Comparison of ENCODE assay signal across 8 cellular contexts in the genomic region with DNA sequence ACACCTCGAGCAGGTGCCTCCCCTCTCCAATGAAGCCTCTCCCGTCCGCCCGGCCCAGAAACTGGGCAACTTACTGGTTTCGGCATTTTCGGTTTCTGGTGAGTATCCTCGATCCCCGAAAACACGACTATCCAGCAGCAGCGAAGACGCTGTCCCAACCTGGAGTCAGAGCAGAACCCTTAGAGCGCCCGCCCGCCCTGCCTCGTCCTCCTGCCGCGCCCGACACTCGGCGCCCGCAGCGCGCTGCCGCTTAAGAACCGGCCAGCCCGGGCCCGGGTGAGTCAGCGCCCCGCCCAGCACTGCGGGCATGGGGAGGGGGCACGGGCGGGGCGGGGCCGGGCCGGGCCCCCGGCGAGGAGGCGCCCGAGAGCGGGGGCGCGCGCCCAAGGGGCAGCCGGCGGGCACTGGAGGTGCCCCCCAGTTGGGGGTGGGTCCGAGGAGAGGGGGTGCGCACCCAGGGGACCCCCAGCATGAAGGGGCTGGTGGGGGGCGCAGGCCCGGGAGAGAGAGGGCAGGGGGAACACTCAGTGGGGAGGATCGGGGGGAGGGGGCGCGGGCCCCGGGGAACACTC. TPM values are rescaled to one million over a fixed set of nuclear protein-coding genes. Genes with fewer than 3 reads are reported as not detected.
DNase-seq lines count a peak whose midpoint lies in the region; ATAC-seq, FAIRE-seq and TF ChIP-seq lines count a peak whose summit lies in the region.

No MANE protein-coding gene starts in this region.

- peaks cover 15 to 34% (median 25%) of the 10 kb centered on the region in 3 donors for H3K4me1 ChIP-seq in pancreas

- H3K27ac Mint-ChIP-seq in IgD-negative memory B cell (peak overlapping the region; percentile 92 to 100 (median 98)), glutamatergic neuron (ENCODE audit: unreplicated experiment) (peak overlapping the region; percentile 94), type B pancreatic cell (peak overlapping the region; percentile 96)

- H3K4me3 Mint-ChIP-seq in IgD-negative memory B cell (peak overlapping the region; percentile 68 to 99 (median 99)), glutamatergic neuron (ENCODE audit: unreplicated experiment) (peak overlapping the region; percentile 97), type B pancreatic cell (peak overlapping the region; percentile 100)

- peaks cover 25% of the 10 kb centered on the region for H3K36me3 Mint-ChIP-seq in IgD-negative memory B cell
- peaks cover 10% of the 10 kb centered on the region for H3K36me3 Mint-ChIP-seq in glutamatergic neuron (ENCODE audit: unreplicated experiment)
- peaks cover 43% of the 10 kb centered on the region for H3K36me3 Mint-ChIP-seq in type B pancreatic cell

- intact Hi-C loops in pancreas (cut with DNase I) = no loop called here

- H3K9ac ChIP-seq in SK-N-MC (ENCODE audit: insufficient read length) = peak overlapping the region; percentile 71

- no peaks in the 10 kb centered on the region for H3K9me3 Mint-ChIP-seq in IgD-negative memory B cell
- peaks cover 14% of the 10 kb centered on the region for H3K9me3 Mint-ChIP-seq in glutamatergic neuron (ENCODE audit: unreplicated experiment)
- H3K9me3 Mint-ChIP-seq in type B pancreatic cell = peaks cover 7% of the 10 kb centered on the region

- peaks cover 26% of the 10 kb centered on the region for H3K36me3 ChIP-seq in SK-N-MC (ENCODE audit: insufficient read depth, low read length)
- H3K36me3 ChIP-seq in pancreas = no peaks in the 10 kb centered on the region

- no peak for TF ChIP-seq CTCF in glutamatergic neuron (IDR thresholded peaks at IDR 0.05; ENCODE audit: partially characterized antibody, unreplicated experiment)
- no peak for TF ChIP-seq CTCF in pancreas (IDR thresholded peaks at IDR 0.05)
- TF ChIP-seq CTCF in type B pancreatic cell (conservative IDR thresholded peaks at IDR 0.05) = no peak

- H3K27me3 Mint-ChIP-seq in IgD-negative memory B cell = no peaks in the 10 kb centered on the region
- peaks cover 5% of the 10 kb centered on the region for H3K27me3 Mint-ChIP-seq in glutamatergic neuron (ENCODE audit: unreplicated experiment)
- peaks cover 6% of the 10 kb centered on the region for H3K27me3 Mint-ChIP-seq in type B pancreatic cell

- FAIRE-seq in pancreas (lab: Jason Lieb, UNC) = no peak

- WGBS in pancreas, 2 donors = 0% methylated on average over 42 to 53 of the region's 53 CpGs

- no peaks in the 10 kb centered on the region for H3K27me3 ChIP-seq in pancreas

- H3K4me1 Mint-ChIP-seq in IgD-negative memory B cell = peaks cover 35 to 55% (median 43%) of the 10 kb centered on the region in 3 donors
- H3K4me1 Mint-ChIP-seq in glutamatergic neuron (ENCODE audit: low read depth, unreplicated experiment) = peaks cover 34% of the 10 kb centered on the region
- peaks cover 36% of the 10 kb centered on the region for H3K4me1 Mint-ChIP-seq in type B pancreatic cell (ENCODE audit: unreplicated experiment)

- peak overlapping the region; percentile 93 for H3K4me3 ChIP-seq in SK-N-MC
- peak overlapping the region; percentile 76 to 86 (median 80) for H3K4me3 ChIP-seq in pancreas

- DNase-seq in COR-L47 (lab: John Stamatoyannopoulos, UW) (peak; percentile 27), SK-N-MC (ENCODE audit: low read depth, low spot score) (no peak), glutamatergic neuron (peak; percentile 83), pancreas (peak; percentile 80 to 95 (median 88)), type B pancreatic cell (ENCODE audit: extremely low spot score, unreplicated experiment) (peak; percentile 82)
- DNase-seq in activated naive CD4-positive, alpha-beta T cell treated with anti-CD3 and anti-CD28 coated beads, Interleukin-2, amount 50 U/mL, for 16 hours = peak; percentile 84

- ATAC-seq in GM21360 (IDR thresholded peaks at IDR 0.05; ENCODE audit: unreplicated experiment) (peak; percentile 39), pancreas (peak; percentile 81 to 89 (median 86))

- H3K9me3 ChIP-seq in SK-N-MC (ENCODE audit: low read depth, low read length) = no peaks in the 10 kb centered on the region
- no peaks in the 10 kb centered on the region for H3K9me3 ChIP-seq in pancreas

- peak overlapping the region; percentile 1; the same call in 1 of the 2 replicates for H3K27ac ChIP-seq in SK-N-MC
- peak overlapping the region; percentile 94 to 97 (median 96) for H3K27ac ChIP-seq in pancreas

RNA-seq across cellular contexts. Expression of a gene that starts 1.1 kb away (rescaled TPM):
- 588 TPM for polyA plus RNA-seq in IgD-negative memory B cell
- total RNA-seq in glutamatergic neuron (ENCODE audit: unreplicated experiment) = 272 TPM
- 100 to 1,000 TPM in 3 of 6 donors, 10 to 100 TPM in 3; 68.1 to 109 (median 94.8) TPM for total RNA-seq in pancreas
- polyA plus RNA-seq in pancreas = 10 to 100 TPM; 70.6 to 91.6 TPM
- 166 and 349 TPM in 2 replicates for total RNA-seq in type B pancreatic cell (ENCODE audit: low replicate concordance)
